In genomic region chr14:76640923-76641395, GRCh38 we compare ENCODE assay signal across 26 cellular contexts.
DNase-seq lines count a peak whose midpoint lies in the region; ATAC-seq, FAIRE-seq and TF ChIP-seq lines count a peak whose summit lies in the region.
"Had no signal": no experiment of that assay in that cellular context is flagged by ENCODE, and none has a peak within 500 bp of the region (broad histone marks: within the 10 kb centered on the region; RNA-seq: fewer than 3 reads in every experiment).

No MANE protein-coding gene starts in this region.

- no peak for TF ChIP-seq CTCF in gastroesophageal sphincter (IDR thresholded peaks at IDR 0.05)

- no peaks in the 10 kb centered on the region for H3K36me3 Mint-ChIP-seq in CD4-positive, alpha-beta memory T cell
- H3K36me3 Mint-ChIP-seq: activated naive CD8-positive, alpha-beta T cell; CD14-positive monocyte; natural killer cell treated with Interleukin-12 subunit alpha and Interleukin-12 subunit beta and Interleukin-15 and Interleukin-18, amount 100 ng/mL, for 72 hours; T-cell had no signal

- H3K4me3 ChIP-seq in gastroesophageal sphincter: no peak overlapping the region
- H3K4me3 ChIP-seq in CD4-positive, alpha-beta memory T cell (ENCODE audit: low read length in 2 of 2): no peak overlapping the region
- H3K4me3 ChIP-seq: thyroid gland had no signal

- H3K27me3 Mint-ChIP-seq in CD4-positive, alpha-beta memory T cell: peaks cover 11 to 12% of the 10 kb centered on the region in 2 donors

- peaks cover 0 to 8% (median 0%) of the 10 kb centered on the region in 3 donors for H3K9me3 ChIP-seq in gastroesophageal sphincter
- no peaks in the 10 kb centered on the region for H3K9me3 ChIP-seq in CD4-positive, alpha-beta memory T cell (ENCODE audit: control insufficient read depth in 1 of 2, low read length in 2 of 2)
- H3K9me3 ChIP-seq: thyroid gland had no signal

- intact Hi-C loops in CD4-positive, alpha-beta memory T cell (cut with micrococcal nuclease): no loop called here

- no peak overlapping the region for H3K27ac ChIP-seq in gastroesophageal sphincter
- no peak overlapping the region for H3K27ac ChIP-seq in CD4-positive, alpha-beta memory T cell (ENCODE audit: low read depth, low read length)
- H3K27ac ChIP-seq: parathyroid adenoma, thyroid gland had no signal

- H3K27ac Mint-ChIP-seq in CD4-positive, alpha-beta memory T cell: no peak overlapping the region
- H3K27ac Mint-ChIP-seq: activated naive CD8-positive, alpha-beta T cell; CD14-positive monocyte; H9; natural killer cell treated with Interleukin-12 subunit alpha and Interleukin-12 subunit beta and Interleukin-15 and Interleukin-18, amount 100 ng/mL, for 72 hours; T-cell had no signal

- H3K4me3 Mint-ChIP-seq in CD4-positive, alpha-beta memory T cell: no peak overlapping the region
- H3K4me3 Mint-ChIP-seq: activated naive CD8-positive, alpha-beta T cell; H9; natural killer cell treated with Interleukin-12 subunit alpha and Interleukin-12 subunit beta and Interleukin-15 and Interleukin-18, amount 100 ng/mL, for 72 hours; T-cell had no signal

- ATAC-seq in gastroesophageal sphincter: peak; percentile 25
- ATAC-seq: T-cell had no signal

- no peaks in the 10 kb centered on the region for H3K4me1 Mint-ChIP-seq in CD4-positive, alpha-beta memory T cell
- H3K4me1 Mint-ChIP-seq: CD14-positive monocyte, T-cell had no signal

- WGBS in gastroesophageal sphincter (ENCODE audit: low coverage in 1 of 2), 2 donors: 40% methylated on average over 1 of the region's 1 CpG; no CpG with 5 or more reads in 1 of the 2 donors

- no peaks in the 10 kb centered on the region for H3K4me1 ChIP-seq in gastroesophageal sphincter
- no peaks in the 10 kb centered on the region for H3K4me1 ChIP-seq in CD4-positive, alpha-beta memory T cell (ENCODE audit: insufficient read depth, low read length)
- H3K4me1 ChIP-seq: parathyroid adenoma, thyroid gland had no signal

- POLR2A ChIA-PET in CD4-positive, alpha-beta memory T cell (lab: Charles Lee; ENCODE audit: partially characterized antibody): no interaction called here

- H3K36me3 ChIP-seq in gastroesophageal sphincter: no peaks in the 10 kb centered on the region
- no peaks in the 10 kb centered on the region for H3K36me3 ChIP-seq in CD4-positive, alpha-beta memory T cell (ENCODE audit: insufficient read depth, low read length)
- H3K36me3 ChIP-seq: thyroid gland had no signal

- FAIRE-seq in GM19239 (lab: Jason Lieb, UNC): no peak
- FAIRE-seq: astrocyte, colon, GM12892, TTC549 had no signal

- no peak for TF ChIP-seq EP300 in gastroesophageal sphincter (IDR thresholded peaks at IDR 0.05)

- peaks cover 10% of the 10 kb centered on the region for H3K27me3 ChIP-seq in gastroesophageal sphincter
- H3K27me3 ChIP-seq in CD4-positive, alpha-beta memory T cell (ENCODE audit: insufficient read depth, low read length): no peaks in the 10 kb centered on the region
- H3K27me3 ChIP-seq: thyroid gland had no signal

- DNase-seq in COLO668 (lab: John Stamatoyannopoulos, UW; ENCODE audit: unreplicated experiment) (peak; percentile 79), DMS53 treated with DMSO at 0.1 percent for 48 hours (lab: John Stamatoyannopoulos, UW; ENCODE audit: unreplicated experiment) (peak; percentile 71), NCI-H446 (lab: John Stamatoyannopoulos, UW) (peak; percentile 87 to 95), retina (no peak), HK-2 (ENCODE audit: unreplicated experiment) (no peak), GM19239 (ENCODE audit: insufficient read length, low spot score) (no peak)
- DNase-seq in CD4-positive, alpha-beta memory T cell: no peak
- DNase-seq: DMS79 treated with DMSO at 0.1 percent for 48 hours; H9; Karpas-422; NCI-H1048; NCI-H524; SIG-M5; stimulated activated CD4-positive, alpha-beta T cell treated with anti-CD3 and anti-CD28 coated beads, Interleukin-1b, Interleukin-23, amount 100 ng/mL, for 48 hours; stimulated activated naive CD4-positive, alpha-beta T cell treated with Interleukin-2 at 50 U/mL for 16 hours; T-cell; thyroid gland had no signal

- peaks cover 0 to 5% (median 0%) of the 10 kb centered on the region in 8 donors for H3K9me3 Mint-ChIP-seq in CD4-positive, alpha-beta memory T cell
- H3K9me3 Mint-ChIP-seq: natural killer cell treated with Interleukin-12 subunit alpha and Interleukin-12 subunit beta and Interleukin-15 and Interleukin-18, amount 100 ng/mL, for 72 hours had no signal

- CTCF ChIA-PET in CD4-positive, alpha-beta memory T cell (lab: Charles Lee; ENCODE audit: partially characterized antibody): interaction anchor here (0.8 to 1.3 kb wide), 2 partner anchors 9 to 13 kb away, joined by 3 to 4 read pairs; no protein-coding TSS in a partner anchor

- TF ChIP-seq POLR2A in gastroesophageal sphincter (IDR thresholded peaks at IDR 0.05): no peak

Comparison
In these comparisons a context has a peak if more than half of its experiments do, and no peak if none do; other contexts are left out.
1. DNase-seq: peak in COLO668 (single experiment), DMS53 treated with DMSO at 0.1 percent for 48 hours (single experiment) and NCI-H446 (2 of 2); none in retina (single experiment), CD4-positive, alpha-beta memory T cell (0 of 5), HK-2 (single experiment) and GM19239 (single experiment).